ENCODE assay signal across 8 cellular contexts in the genomic region with DNA sequence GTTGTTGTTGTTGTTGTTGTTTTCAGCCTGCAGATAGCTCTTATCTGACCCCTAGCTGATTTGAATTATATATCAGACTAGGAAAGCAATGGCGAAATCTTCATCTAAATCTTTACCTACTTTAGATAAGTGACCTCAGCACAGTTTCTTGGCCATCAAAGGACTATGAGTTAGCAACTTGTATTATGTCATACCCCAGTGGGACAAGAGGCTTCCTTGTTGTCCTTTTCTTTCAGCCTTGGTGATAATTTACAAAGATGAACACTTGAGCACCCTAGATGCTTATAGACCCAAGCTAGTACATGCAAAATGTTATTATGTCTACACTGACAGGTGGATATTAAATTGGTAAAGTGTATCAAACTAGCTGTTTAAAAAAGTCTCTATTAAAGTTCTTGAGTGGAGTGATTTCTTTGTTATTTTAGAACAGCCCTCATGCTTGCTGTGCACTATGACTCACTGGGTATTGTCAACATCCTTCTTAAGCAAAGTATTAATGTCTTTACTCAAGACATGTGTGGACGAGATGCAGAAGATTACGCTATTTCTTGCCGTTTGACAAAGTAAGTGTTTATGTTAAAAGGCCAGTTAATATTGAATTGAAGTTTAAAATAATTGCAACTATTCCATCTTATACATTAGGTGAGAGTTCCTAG. TPM values are rescaled to one million over a fixed set of nuclear protein-coding genes. Genes with fewer than 3 reads are reported as not detected.
A peak's percentile ranks its signal among the peaks of the same experiment; 100 is the strongest.
DNase-seq lines count a peak whose midpoint lies in the region; ATAC-seq and TF ChIP-seq lines count a peak whose summit lies in the region.
"Not testable (repeated sequence)": the region's sequence is repeated elsewhere in the genome, so short reads cannot be mapped to it uniquely, and the experiment has no call there.

No MANE protein-coding gene starts in this region.

- H3K4me3 Mint-ChIP-seq in activated T-cell treated with anti-CD3 and anti-CD28 coated beads, Interleukin-2, amount 50 U/mL, for 24 hours: not testable (repeated sequence)

- TF ChIP-seq CTCF in AG09309 (IDR thresholded peaks at IDR 0.05; ENCODE audit: control insufficient read depth, insufficient read depth, low read depth, low read length, missing control alignments); HCT116 (IDR thresholded peaks at IDR 0.05 in 2 of 3, conservative IDR thresholded peaks at IDR 0.05 in 1 of 3; ENCODE audit: borderline replicate concordance in 1 of 3, insufficient read depth in 1 of 3, low read depth in 2 of 3, low read length in 2 of 3); PC-9 (conservative IDR thresholded peaks at IDR 0.05); mammary epithelial cell (conservative IDR thresholded peaks at IDR 0.05 in 1 of 2, IDR thresholded peaks at IDR 0.05 in 1 of 2; ENCODE audit: extremely low read depth in 1 of 2, insufficient read depth in 1 of 2, low read depth in 1 of 2, low read length in 2 of 2): not testable (repeated sequence)

- not testable (repeated sequence) for TF ChIP-seq POLR2A in HCT116 (IDR thresholded peaks at IDR 0.05; ENCODE audit: borderline replicate concordance, extremely low read depth, insufficient read depth, insufficient read length)

- not testable (repeated sequence) for H3K9me3 Mint-ChIP-seq in activated T-cell treated with anti-CD3 and anti-CD28 coated beads, Interleukin-2, amount 50 U/mL, for 24 hours

- H4K20me1 ChIP-seq in HCT116 (ENCODE audit: insufficient read depth); PC-9 (ENCODE audit: insufficient read depth); mammary epithelial cell (ENCODE audit: insufficient read depth, low read length): not testable (repeated sequence)

- RAD21 ChIA-PET in HCT116 (lab: Charles Lee; ENCODE audit: low non-redundant PET in 1 of 2, low total read pairs in 2 of 2, uncharacterized antibody in 2 of 2, unreplicated experiment in 2 of 2): not testable (repeated sequence)

- not testable (repeated sequence) for H2AFZ ChIP-seq in HCT116 (ENCODE audit: low read depth, low read length, poor library complexity, severe bottlenecking); PC-9; mammary epithelial cell (ENCODE audit: low read depth, low read length)

- ATAC-seq in HCT116: not testable (repeated sequence)

- H3K36me3 ChIP-seq in HCT116 (ENCODE audit: control insufficient read depth in 1 of 2, insufficient read depth in 2 of 2, low read length in 2 of 2); PC-9 (ENCODE audit: low read depth); mammary epithelial cell (ENCODE audit: insufficient read depth, low read length): not testable (repeated sequence)

- peaks cover 29% of the 10 kb centered on the region for H3K4me1 Mint-ChIP-seq in activated T-cell treated with anti-CD3 and anti-CD28 coated beads, Interleukin-2, amount 50 U/mL, for 24 hours (ENCODE audit: low read depth)

- not testable (repeated sequence) for H3K27ac ChIP-seq in HCT116 (ENCODE audit: low read depth, low read length); mammary epithelial cell (ENCODE audit: insufficient read depth, low read depth, low read length)
- H3K27ac ChIP-seq in PC-9: peak overlapping the region; percentile 96

- intact Hi-C loops in HCT116 (cut with micrococcal nuclease); PC-9 (cut with micrococcal nuclease; ENCODE audit: unreplicated experiment); mammary epithelial cell (cut with micrococcal nuclease): not testable (repeated sequence)

- peak overlapping the region; percentile 52 for H3K4me2 ChIP-seq in HCT116 (ENCODE audit: low read length)
- H3K4me2 ChIP-seq in PC-9: peak overlapping the region; percentile 67
- H3K4me2 ChIP-seq in mammary epithelial cell (ENCODE audit: insufficient read depth, low read depth, low read length): not testable (repeated sequence)

- peak; percentile 20 for DNase-seq in AG09309 (ENCODE audit: low read depth)
- not testable (repeated sequence) for DNase-seq in HCT116 (ENCODE audit: low read depth, low spot score); activated T-cell treated with anti-CD3 and anti-CD28 coated beads, Interleukin-2, amount 50 U/mL, for 24 hours
- peak in 1 of 2 experiments; percentile 81 for DNase-seq in PC-9
- peak; percentile 57 for DNase-seq in mammary epithelial cell
- peak; percentile 84 for DNase-seq in fibroblast of gingiva (ENCODE audit: low read depth)
- peak; percentile 30 for DNase-seq in iris pigment epithelial cell (ENCODE audit: low read depth)
- peak; percentile 62 for DNase-seq in renal cortical epithelial cell (ENCODE audit: low read depth)

- not testable (repeated sequence) for TF ChIP-seq RAD21 in HCT116 (IDR thresholded peaks at IDR 0.05; ENCODE audit: low read depth)

- not testable (repeated sequence) for BruUV-seq in HCT116 (replicated peaks; lab: Mats Ljungman, UMichigan); PC-9 (replicated peaks; lab: Mats Ljungman, UMichigan); mammary epithelial cell (replicated peaks; lab: Mats Ljungman, UMichigan)

- CTCF ChIA-PET in HCT116 (lab: Charles Lee); PC-9 (lab: Charles Lee); mammary epithelial cell (lab: Charles Lee; ENCODE audit: low non-redundant PET): not testable (repeated sequence)

- in situ Hi-C loops in mammary epithelial cell (cut with MboI; ENCODE audit: low sequenced_read_pairs in 2 of 2): not testable (repeated sequence)

- H3K27me3 ChIP-seq in HCT116 (ENCODE audit: insufficient read depth, low read length); PC-9 (ENCODE audit: insufficient read depth, low read depth); mammary epithelial cell (ENCODE audit: insufficient read depth, low read length): not testable (repeated sequence)

- peak overlapping the region; percentile 90 for H3K27ac Mint-ChIP-seq in activated T-cell treated with anti-CD3 and anti-CD28 coated beads, Interleukin-2, amount 50 U/mL, for 24 hours

- H3K4me3 ChIP-seq in AG09309 (ENCODE audit: control insufficient read depth, low read depth, low read length); HCT116 (replicated peaks in 1 of 2; ENCODE audit: low read depth in 1 of 2, low read length in 2 of 2); mammary epithelial cell (replicated peaks in 1 of 3; ENCODE audit: insufficient read depth in 1 of 3, low read depth in 2 of 3, low read length in 3 of 3): not testable (repeated sequence)
- peak overlapping the region; percentile 25; the same call in 1 of the 2 replicates for H3K4me3 ChIP-seq in PC-9

- peak overlapping the region; percentile 22; the same call in 1 of the 2 replicates for H3K9ac ChIP-seq in HCT116 (ENCODE audit: low read length)
- not testable (repeated sequence) for H3K9ac ChIP-seq in mammary epithelial cell (ENCODE audit: insufficient read depth, low read length)

- H3K9me2 ChIP-seq in HCT116 (ENCODE audit: insufficient read depth); PC-9 (ENCODE audit: insufficient read depth): not testable (repeated sequence)

- not testable (repeated sequence) for H3K79me2 ChIP-seq in HCT116 (ENCODE audit: insufficient read depth, low read length); PC-9 (ENCODE audit: low read depth); mammary epithelial cell (ENCODE audit: insufficient read depth, low read length)

- not testable (repeated sequence) for H3K36me3 Mint-ChIP-seq in activated T-cell treated with anti-CD3 and anti-CD28 coated beads, Interleukin-2, amount 50 U/mL, for 24 hours (ENCODE audit: low read depth)

- H3K4me1 ChIP-seq in HCT116 (ENCODE audit: control insufficient read depth in 1 of 2, insufficient read depth in 2 of 2, low read length in 2 of 2) (peaks cover 14 to 28% of the 10 kb centered on the region in 2 experiments), PC-9 (replicated peaks; ENCODE audit: insufficient read depth) (peaks cover 40% of the 10 kb centered on the region)
- not testable (repeated sequence) for H3K4me1 ChIP-seq in mammary epithelial cell (ENCODE audit: insufficient read depth, low read length)

- dilution Hi-C loops in mammary epithelial cell (cut with HindIII; ENCODE audit: low sequenced_read_pairs): not testable (repeated sequence)

- not testable (repeated sequence) for H3K9me3 ChIP-seq in HCT116 (ENCODE audit: control insufficient read depth in 1 of 2, insufficient read depth in 1 of 2, low read depth in 1 of 2, low read length in 2 of 2); PC-9 (ENCODE audit: insufficient read depth, low read depth); mammary epithelial cell (replicated peaks; ENCODE audit: insufficient read depth, low read length)

- H3F3A ChIP-seq in PC-9 (ENCODE audit: insufficient read depth, low read depth): peaks cover 23% of the 10 kb centered on the region

- POLR2A ChIA-PET in HCT116 (lab: Charles Lee): not testable (repeated sequence)
- POLR2A ChIA-PET in PC-9 (lab: Charles Lee; ENCODE audit: unreplicated experiment): interaction anchor here (0.6 kb wide), 1 partner anchor 31 kb away, joined by 5 read pairs; no protein-coding TSS in a partner anchor

- not testable (repeated sequence) for H3K27me3 Mint-ChIP-seq in activated T-cell treated with anti-CD3 and anti-CD28 coated beads, Interleukin-2, amount 50 U/mL, for 24 hours

- 34% methylated on average over 4 of the region's 4 CpGs for WGBS in mammary epithelial cell (ENCODE audit: low coverage, missing lambda C conversion rate)

RNA-seq across cellular contexts. Expression of gene ZNF519, which starts 56.6 kb away (rescaled TPM):
- total RNA-seq in HCT116 (2021; ENCODE audit: unreplicated experiment): 6.5 TPM
- 3.3 and 3.5 TPM in 2 replicates for polyA plus RNA-seq in HCT116 (2012)
- total RNA-seq in PC-9 (2021): 23.8 and 25.8 TPM in 2 replicates
- total RNA-seq in mammary epithelial cell: 1 to 10 TPM; 3.8 to 5.5 TPM
- 1.6 TPM for polyA plus RNA-seq in mammary epithelial cell
- polyA minus RNA-seq in mammary epithelial cell: not detected
- total RNA-seq in renal cortical epithelial cell: 2.9 and 5.0 TPM in 2 replicates
